ENCODE assay signal across 21 cellular contexts in the genomic region with DNA sequence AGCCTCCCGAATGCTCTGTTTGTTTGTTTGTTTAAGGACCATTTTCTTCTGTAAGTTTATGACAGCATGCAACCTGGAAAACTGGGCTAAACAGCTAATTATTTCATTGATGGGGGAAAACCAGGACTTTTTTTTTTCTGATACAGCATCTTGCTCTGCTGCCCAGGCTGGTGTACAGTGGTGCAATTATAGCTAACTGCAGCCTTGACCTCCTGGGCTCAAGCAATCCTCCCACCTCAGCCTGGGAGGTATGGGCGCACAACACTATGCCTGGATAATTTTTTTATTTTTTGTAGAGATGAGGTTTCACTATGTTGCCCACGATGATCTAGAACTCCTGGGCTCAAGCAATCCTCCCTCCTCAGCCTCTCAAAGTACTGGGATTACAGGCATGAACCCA.
"Had no signal": no experiment of that assay in that cellular context is flagged by ENCODE, and none has a peak within 500 bp of the region (broad histone marks: within the 10 kb centered on the region; RNA-seq: fewer than 3 reads in every experiment).

No MANE protein-coding gene starts in this region.

- FAIRE-seq: bronchial epithelial cell had no signal

- H3K27ac Mint-ChIP-seq: activated CD8-positive, alpha-beta T cell treated with anti-CD3 and anti-CD28 coated beads for 36 hours; activated naive CD4-positive, alpha-beta T cell treated with anti-CD3 and anti-CD28 coated beads, Interleukin-2, amount 50 U/mL, for 72 hours; activated naive CD8-positive, alpha-beta T cell treated with anti-CD3 and anti-CD28 coated beads, Interleukin-2, amount 50 U/mL, for 24 hours; T-cell had no signal

- H3K36me3 Mint-ChIP-seq: activated naive CD4-positive, alpha-beta T cell treated with anti-CD3 and anti-CD28 coated beads, Interleukin-2, amount 50 U/mL, for 72 hours had no signal

- H3K9me3 Mint-ChIP-seq: activated CD8-positive, alpha-beta T cell treated with anti-CD3 and anti-CD28 coated beads for 36 hours; activated naive CD4-positive, alpha-beta T cell treated with anti-CD3 and anti-CD28 coated beads, Interleukin-2, amount 50 U/mL, for 72 hours; activated naive CD8-positive, alpha-beta T cell treated with anti-CD3 and anti-CD28 coated beads, Interleukin-2, amount 50 U/mL, for 24 hours; T-cell had no signal

- H3K4me3 ChIP-seq: ascending aorta, body of pancreas had no signal

- H3K27me3 Mint-ChIP-seq: activated CD8-positive, alpha-beta T cell treated with anti-CD3 and anti-CD28 coated beads for 36 hours; activated naive CD8-positive, alpha-beta T cell treated with anti-CD3 and anti-CD28 coated beads, Interleukin-2, amount 50 U/mL, for 24 hours; T-cell had no signal

- H3K4me3 Mint-ChIP-seq: activated CD8-positive, alpha-beta T cell treated with anti-CD3 and anti-CD28 coated beads for 36 hours; activated naive CD8-positive, alpha-beta T cell treated with anti-CD3 and anti-CD28 coated beads, Interleukin-2, amount 50 U/mL, for 24 hours; T-cell had no signal

- H3K27me3 ChIP-seq: ascending aorta, body of pancreas had no signal

- DNase-seq: activated CD4-positive, alpha-beta T cell treated with anti-CD3 and anti-CD28 coated beads for 4 hours; activated CD8-positive, alpha-beta memory T cell treated with anti-CD3 and anti-CD28 coated beads, Interleukin-2, amount 50 U/mL, for 4 hours; activated CD8-positive, alpha-beta T cell treated with anti-CD3 and anti-CD28 coated beads for 36 hours; activated naive CD8-positive, alpha-beta T cell treated with anti-CD3 and anti-CD28 coated beads, Interleukin-2, amount 50 U/mL, for 24 hours; amniotic stem cell; body of pancreas; central memory CD4-positive, alpha-beta T cell; Kasumi-1; KBM-7; NCI-H1048; NCI-H146; NCI-H2029 treated with DMSO at 0.1 percent for 48 hours; NCI-H446 treated with DMSO at 0.1 percent for 48 hours; NCI-H524 treated with DMSO at 0.1 percent for 48 hours; NCI-H82; SIG-M5; T-cell had no signal

- H3K27ac ChIP-seq: body of pancreas had no signal

- H3K9me3 ChIP-seq: ascending aorta, body of pancreas had no signal

- ATAC-seq: activated CD4-positive, CD25-positive, alpha-beta regulatory T cell treated with anti-CD3 and anti-CD28 coated beads, Interleukin-2, amount 50 U/mL, for 24 hours; activated CD8-positive, alpha-beta T cell treated with anti-CD3 and anti-CD28 coated beads for 36 hours; activated naive CD4-positive, alpha-beta T cell treated with anti-CD3 and anti-CD28 coated beads, Interleukin-2, amount 50 U/mL, for 72 hours; activated naive CD8-positive, alpha-beta T cell treated with anti-CD3 and anti-CD28 coated beads, Interleukin-2, amount 50 U/mL, for 24 hours; body of pancreas; T-cell had no signal
